In genomic region chr19:29247051-29247450, GRCh38 we compare ENCODE assay signal across 1 cellular context.
TF ChIP-seq lines count a peak whose summit lies in the region.

No MANE protein-coding gene starts in this region.

TF ChIP-seq in GM23338, 12 proteins besides CTCF, POLR2A, EP300 and RAD21 (continued from another document):
- TF ChIP-seq REST (IDR thresholded peaks at IDR 0.05; ENCODE audit: unreplicated experiment) = no peak
- no peak for TF ChIP-seq ZNF331 (CRISPR knock-in tag; IDR thresholded peaks at IDR 0.05; ENCODE audit: low read depth)
